ENCODE assay signal across 1 cellular context in genomic region chr14:56703947-56704346, GRCh38.
TF ChIP-seq lines count a peak whose summit lies in the region.

No MANE protein-coding gene starts in this region.

TF ChIP-seq in WTC11, 78 proteins besides CTCF, POLR2A, EP300 and RAD21 (continued from another document):
- TF ChIP-seq USF2 (CRISPR knock-in tag; IDR thresholded peaks at IDR 0.05) = no peak
- no peak for TF ChIP-seq MLX (CRISPR knock-in tag; IDR thresholded peaks at IDR 0.05)
- TF ChIP-seq TP53 (CRISPR knock-in tag; IDR thresholded peaks at IDR 0.05) = no peak
- no peak for TF ChIP-seq ATF1 (CRISPR knock-in tag; IDR thresholded peaks at IDR 0.05)
- no peak for TF ChIP-seq IRF1 (CRISPR knock-in tag; IDR thresholded peaks at IDR 0.05)
- TF ChIP-seq CDX4 (CRISPR knock-in tag; IDR thresholded peaks at IDR 0.05; ENCODE audit: borderline replicate concordance) = no peak
- TF ChIP-seq SMAD4 (CRISPR knock-in tag; IDR thresholded peaks at IDR 0.05) = no peak
- no peak for TF ChIP-seq ATF6 (CRISPR knock-in tag; IDR thresholded peaks at IDR 0.05)
- no peak for TF ChIP-seq PREB (CRISPR knock-in tag; IDR thresholded peaks at IDR 0.05; ENCODE audit: borderline replicate concordance)
